ENCODE assay signal across 1 cellular context in the genomic region with DNA sequence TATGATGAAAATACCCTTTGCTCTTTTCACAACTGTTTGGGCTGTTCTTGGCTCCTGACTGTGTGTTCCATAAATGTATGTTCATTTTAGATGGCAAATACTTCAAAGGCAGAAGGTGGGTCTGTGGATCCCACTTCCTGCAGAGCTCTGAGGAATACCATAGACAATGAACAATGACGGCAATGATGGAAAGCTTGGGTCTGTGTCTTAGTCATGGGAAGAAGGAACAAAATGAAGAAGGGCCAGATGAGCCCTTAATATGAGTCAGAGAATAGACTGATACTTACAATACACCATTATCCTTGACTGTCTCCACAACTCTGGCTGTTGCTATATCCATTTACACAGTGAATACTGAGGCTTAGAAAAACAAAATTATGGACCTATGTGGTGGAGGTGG.
TF ChIP-seq lines count a peak whose summit lies in the region.

No MANE protein-coding gene starts in this region.

TF ChIP-seq in SK-N-SH, 30 proteins besides CTCF, POLR2A, EP300 and RAD21:
- TF ChIP-seq FOSL2 (IDR thresholded peaks at IDR 0.05; ENCODE audit: borderline replicate concordance, low read depth), result peak; percentile 67; the same call in 1 of the 2 replicates
- no peak for TF ChIP-seq GABPA (IDR thresholded peaks at IDR 0.05; ENCODE audit: low read depth)
- TF ChIP-seq JUND (IDR thresholded peaks at IDR 0.05), result peak; percentile 58
- peak; percentile 33; the same call in 1 of the 2 replicates for TF ChIP-seq NFIC (IDR thresholded peaks at IDR 0.05; ENCODE audit: borderline replicate concordance)
- TF ChIP-seq TCF12 (IDR thresholded peaks at IDR 0.05), result peak; percentile 72; the same call in 1 of the 2 replicates
- TF ChIP-seq, protein P1, sequence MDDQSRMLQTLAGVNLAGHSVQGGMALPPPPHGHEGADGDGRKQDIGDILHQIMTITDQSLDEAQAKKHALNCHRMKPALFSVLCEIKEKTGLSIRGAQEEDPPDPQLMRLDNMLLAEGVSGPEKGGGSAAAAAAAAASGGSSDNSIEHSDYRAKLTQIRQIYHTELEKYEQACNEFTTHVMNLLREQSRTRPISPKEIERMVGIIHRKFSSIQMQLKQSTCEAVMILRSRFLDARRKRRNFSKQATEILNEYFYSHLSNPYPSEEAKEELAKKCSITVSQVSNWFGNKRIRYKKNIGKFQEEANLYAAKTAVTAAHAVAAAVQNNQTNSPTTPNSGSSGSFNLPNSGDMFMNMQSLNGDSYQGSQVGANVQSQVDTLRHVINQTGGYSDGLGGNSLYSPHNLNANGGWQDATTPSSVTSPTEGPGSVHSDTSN (IDR thresholded peaks at IDR 0.05), result peak; percentile 80
- no peak for TF ChIP-seq TEAD4 (IDR thresholded peaks at IDR 0.05; ENCODE audit: borderline replicate concordance, insufficient read depth)
